ENCODE assay signal across 17 cellular contexts in the genomic region with DNA sequence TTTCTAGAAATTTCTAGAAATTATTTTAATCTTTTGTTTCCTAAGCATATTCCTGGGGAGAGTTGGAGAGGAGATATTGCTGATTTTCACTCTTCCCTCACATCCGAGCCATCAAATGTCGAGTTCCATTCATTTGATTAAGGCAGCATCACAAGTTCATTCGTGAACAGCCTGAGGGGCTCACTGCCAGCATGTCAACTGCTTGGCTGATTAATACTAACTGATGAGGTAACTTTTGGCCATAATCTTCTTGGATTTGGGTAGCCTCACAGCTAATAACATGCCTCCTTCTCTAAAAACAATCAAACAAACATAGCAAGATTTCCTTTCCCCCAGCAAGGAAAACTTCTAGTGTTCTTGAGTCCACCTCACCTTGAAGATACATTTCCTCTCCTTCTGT.
DNase-seq lines count a peak whose midpoint lies in the region; ATAC-seq, FAIRE-seq and TF ChIP-seq lines count a peak whose summit lies in the region.
"Had no signal": no experiment of that assay in that cellular context is flagged by ENCODE, and none has a peak within 500 bp of the region (broad histone marks: within the 10 kb centered on the region; RNA-seq: fewer than 3 reads in every experiment).

No MANE protein-coding gene starts in this region.

- WGBS in endodermal cell (ENCODE audit: insufficient coverage in 1 of 2, insufficient read length in 1 of 2), 2 experiments = 76 to 91% methylated on average over 3 of the region's 3 CpGs

- peak overlapping the region; percentile 31 for H3K4me3 Mint-ChIP-seq in CD4-positive, alpha-beta T cell
- H3K4me3 Mint-ChIP-seq in endodermal cell = no peak overlapping the region
- peak overlapping the region; percentile 44 to 85 (median 74) for H3K4me3 Mint-ChIP-seq in naive thymus-derived CD8-positive, alpha-beta T cell
- no peak overlapping the region for H3K4me3 Mint-ChIP-seq in nephron progenitor cell
- H3K4me3 Mint-ChIP-seq: CD14-positive monocyte had no signal

- no peaks in the 10 kb centered on the region for H3K27me3 ChIP-seq in CD4-positive, alpha-beta T cell (ENCODE audit: control insufficient read depth, insufficient read depth, low read length)
- H3K27me3 ChIP-seq in MG63 (no peaks in the 10 kb centered on the region), endodermal cell (ENCODE audit: control insufficient read depth, insufficient read depth, low read length, poor library complexity, severe bottlenecking) (no peaks in the 10 kb centered on the region)
- H3K27me3 ChIP-seq: adrenal gland had no signal

- H3K27ac ChIP-seq in CD4-positive, alpha-beta T cell (ENCODE audit: low read depth, low read length) = peak overlapping the region; percentile 14
- no peak overlapping the region for H3K27ac ChIP-seq in endodermal cell (ENCODE audit: low read depth, low read length)
- H3K27ac ChIP-seq: GM23248 had no signal

- no peaks in the 10 kb centered on the region for H3K4me1 ChIP-seq in endodermal cell (ENCODE audit: control insufficient read depth, insufficient read depth, low read length)

- no peak for ATAC-seq in CD4-positive, alpha-beta T cell (ENCODE audit: poor library complexity)
- ATAC-seq in naive thymus-derived CD8-positive, alpha-beta T cell = no peak
- ATAC-seq in HG02623 (IDR thresholded peaks at IDR 0.05; ENCODE audit: unreplicated experiment) = no peak

- TF ChIP-seq POLR2A in GM12891 (IDR thresholded peaks at IDR 0.05; ENCODE audit: low read depth, low read length) = no peak

- intact Hi-C loops in CD4-positive, alpha-beta T cell (cut with DNase I, micrococcal nuclease) = loop anchor here in 1 of 2 experiments (5.0 kb wide), 1 partner anchor 56 kb away; no protein-coding TSS in a partner anchor

- no peak overlapping the region for H3K4me3 ChIP-seq in MG63
- no peak overlapping the region for H3K4me3 ChIP-seq in endodermal cell (ENCODE audit: low read length)
- H3K4me3 ChIP-seq: adrenal gland, coronary artery, GM23248 had no signal

- H3K36me3 ChIP-seq in MG63 (peaks cover 41% of the 10 kb centered on the region), endodermal cell (ENCODE audit: control insufficient read depth, insufficient read depth, low read length) (peaks cover 6% of the 10 kb centered on the region)

- H3K27me3 Mint-ChIP-seq in CD4-positive, alpha-beta T cell = no peaks in the 10 kb centered on the region
- H3K27me3 Mint-ChIP-seq in endodermal cell (ENCODE audit: insufficient read depth) (no peaks in the 10 kb centered on the region), nephron progenitor cell (ENCODE audit: low read depth, poor library complexity) (no peaks in the 10 kb centered on the region)
- H3K27me3 Mint-ChIP-seq in naive thymus-derived CD8-positive, alpha-beta T cell = no peaks in the 10 kb centered on the region

- CTCF ChIA-PET in CD4-positive, alpha-beta T cell (lab: Charles Lee) = interaction anchor here (1.3 kb wide), 1 partner anchor 34 kb away, joined by 4 read pairs; no protein-coding TSS in a partner anchor
- CTCF ChIA-PET in GM10248 (lab: Yijun Ruan, JAX) = interaction anchor here (1.1 to 1.8 kb wide), 2 partner anchors 9 to 48 kb away, joined by 3 to 4 read pairs; no protein-coding TSS in a partner anchor

- no peak overlapping the region for H3K9ac ChIP-seq in endodermal cell (ENCODE audit: extremely low read depth, low read length, poor library complexity, severe bottlenecking)
- H3K9ac ChIP-seq: GM23248 had no signal

- no peak for DNase-seq in CD4-positive, alpha-beta T cell
- DNase-seq in MG63 (peak; percentile 55), endodermal cell (no peak), GM12891 (ENCODE audit: insufficient read length, low spot score) (no peak), GM10248 (ENCODE audit: extremely low spot score) (no peak), nephron progenitor cell (no peak)
- DNase-seq in naive thymus-derived CD8-positive, alpha-beta T cell = no peak
- DNase-seq: GM23248, NCI-H2081, NCI-H774, posterior cingulate gyrus had no signal

- peak overlapping the region; percentile 66 for H3K27ac Mint-ChIP-seq in CD4-positive, alpha-beta T cell
- peak overlapping the region; percentile 9 for H3K27ac Mint-ChIP-seq in endodermal cell
- peak overlapping the region; percentile 72 to 96 (median 86) for H3K27ac Mint-ChIP-seq in naive thymus-derived CD8-positive, alpha-beta T cell
- H3K27ac Mint-ChIP-seq in nephron progenitor cell = no peak overlapping the region
- H3K27ac Mint-ChIP-seq: CD14-positive monocyte had no signal

- no peak for FAIRE-seq in GM12891 (lab: Jason Lieb, UNC)
- FAIRE-seq: G401.6, GM18507 had no signal

- H3K36me3 Mint-ChIP-seq in CD4-positive, alpha-beta T cell (ENCODE audit: low read depth) = peaks cover 95% of the 10 kb centered on the region
- H3K36me3 Mint-ChIP-seq in endodermal cell (ENCODE audit: low read depth) (peaks cover 5% of the 10 kb centered on the region), nephron progenitor cell (ENCODE audit: low read depth) (peaks cover 41% of the 10 kb centered on the region)
- H3K36me3 Mint-ChIP-seq in naive thymus-derived CD8-positive, alpha-beta T cell = peaks cover 3 to 81% (median 28%) of the 10 kb centered on the region in 3 donors
- H3K36me3 Mint-ChIP-seq: CD14-positive monocyte had no signal

- H3K4me1 Mint-ChIP-seq in CD4-positive, alpha-beta T cell (ENCODE audit: low read depth) = peaks cover 78% of the 10 kb centered on the region
- H3K4me1 Mint-ChIP-seq in endodermal cell = peaks cover 13% of the 10 kb centered on the region
- H3K4me1 Mint-ChIP-seq in naive thymus-derived CD8-positive, alpha-beta T cell = peaks cover 28 to 85% (median 69%) of the 10 kb centered on the region in 4 donors
- H3K4me1 Mint-ChIP-seq in nephron progenitor cell = peaks cover 32% of the 10 kb centered on the region

- no peaks in the 10 kb centered on the region for H3K9me3 ChIP-seq in CD4-positive, alpha-beta T cell (ENCODE audit: control insufficient read depth, low read length)
- H3K9me3 ChIP-seq in MG63 (no peaks in the 10 kb centered on the region), endodermal cell (ENCODE audit: control insufficient read depth, low read length) (no peaks in the 10 kb centered on the region)
- H3K9me3 ChIP-seq: adrenal gland had no signal

- no peak for TF ChIP-seq CTCF in CD4-positive, alpha-beta T cell (IDR thresholded peaks at IDR 0.05)
- TF ChIP-seq CTCF in endodermal cell (conservative IDR thresholded peaks at IDR 0.05) = no peak
- TF ChIP-seq CTCF in GM10248 (IDR thresholded peaks at IDR 0.05; ENCODE audit: control extremely low read depth, extremely low read depth, low read depth, missing control alignments) = no peak
- no peak for TF ChIP-seq CTCF in nephron progenitor cell (IDR thresholded peaks at IDR 0.05)

- POLR2A ChIA-PET in CD4-positive, alpha-beta T cell (lab: Charles Lee) = interaction anchor here (1.2 to 2.2 kb wide), 3 partner anchors 20 to 50 kb away, joined by 5 to 14 read pairs (median 6); no protein-coding TSS in a partner anchor
- POLR2A ChIA-PET in naive thymus-derived CD8-positive, alpha-beta T cell (lab: Charles Lee) = interaction anchor here (0.7 to 3.8 kb wide), 7 partner anchors 9 to 53 kb away, joined by 3 to 25 read pairs (median 3); no protein-coding TSS in a partner anchor
- POLR2A ChIA-PET in GM10248 (lab: Yijun Ruan, JAX) = no interaction called here

- no peaks in the 10 kb centered on the region for H3K9me3 Mint-ChIP-seq in CD4-positive, alpha-beta T cell
- H3K9me3 Mint-ChIP-seq in endodermal cell (no peaks in the 10 kb centered on the region), nephron progenitor cell (no peaks in the 10 kb centered on the region)
- peaks cover 0 to 2% (median 0%) of the 10 kb centered on the region in 9 donors for H3K9me3 Mint-ChIP-seq in naive thymus-derived CD8-positive, alpha-beta T cell
- H3K9me3 Mint-ChIP-seq: CD14-positive monocyte had no signal

TF ChIP-seq in GM12891, 5 proteins besides CTCF, POLR2A, EP300 and RAD21:
- TF ChIP-seq POU2F2 (IDR thresholded peaks at IDR 0.05; ENCODE audit: low read depth, low read length) = no peak
- TF ChIP-seq SPI1 (IDR thresholded peaks at IDR 0.05; ENCODE audit: low read depth, low read length) = no peak
- no peak for TF ChIP-seq PAX5 (IDR thresholded peaks at IDR 0.05; ENCODE audit: insufficient read depth, low read length, severe bottlenecking)
- no peak for TF ChIP-seq TAF1 (IDR thresholded peaks at IDR 0.05; ENCODE audit: low read depth, low read length)
- TF ChIP-seq POLR2AphosphoS5 (IDR thresholded peaks at IDR 0.05; ENCODE audit: low read depth, low read length) = no peak

Comparison
In these comparisons a context has a peak if more than half of its experiments do, and no peak if none do; other contexts are left out.
1. H3K4me3 Mint-ChIP-seq: peak in CD4-positive, alpha-beta T cell (single experiment) and naive thymus-derived CD8-positive, alpha-beta T cell (10 of 10); none in endodermal cell (single experiment) and nephron progenitor cell (single experiment).